28 cellular contexts compared by ENCODE assay signal in the genomic region with DNA sequence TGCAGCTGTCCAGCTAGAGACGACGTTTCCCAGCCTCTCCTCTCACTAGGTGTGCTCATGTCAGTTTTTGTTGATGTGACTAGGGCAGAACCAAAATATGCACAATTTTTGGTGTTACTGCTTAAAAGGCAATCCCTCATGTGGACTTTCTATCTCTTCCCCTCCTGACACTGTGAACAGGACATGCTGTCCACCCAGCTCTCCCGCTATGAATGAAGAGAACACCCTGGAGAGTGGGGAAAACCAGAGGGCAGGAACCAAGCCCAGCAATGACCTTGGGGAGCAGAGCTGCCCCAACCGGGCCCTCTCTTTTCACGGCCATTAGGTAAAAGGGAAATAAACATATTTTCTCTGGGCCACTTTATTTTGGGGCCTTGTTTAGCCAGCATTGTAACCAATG.
"Had no signal": no experiment of that assay in that cellular context is flagged by ENCODE, and none has a peak within 500 bp of the region (broad histone marks: within the 10 kb centered on the region; RNA-seq: fewer than 3 reads in every experiment).

No MANE protein-coding gene starts in this region.

- H3K36me3 ChIP-seq: neural progenitor cell, ovary, right lobe of liver, spleen, suprapubic skin, thoracic aorta, thyroid gland, tibial nerve, upper lobe of right lung, uterus had no signal

- H3K9ac ChIP-seq: neural progenitor cell, parathyroid adenoma had no signal

- DNase-seq: naive thymus-derived CD4-positive, alpha-beta T cell; natural killer cell; occipital lobe; ovary; psoas muscle; right cardiac atrium; right lobe of liver; spleen; stimulated activated CD4-positive, alpha-beta T cell treated with anti-CD3 and anti-CD28 coated beads, Interleukin-12 subunit alpha, Interleukin-12 subunit beta, amount 100 ng/mL, for 4 hours; stimulated activated CD4-positive, alpha-beta T cell treated with anti-CD3 and anti-CD28 coated beads, Interleukin-1b, Interleukin-23, amount 100 ng/mL, for 48 hours; stimulated activated CD4-positive, alpha-beta T cell treated with anti-CD3 and anti-CD28 coated beads, Interleukin-4, amount 100 ng/mL, for 1 hour; stimulated activated CD4-positive, alpha-beta T cell treated with anti-CD3 and anti-CD28 coated beads, Interleukin-4, amount 100 ng/mL, for 4 hours; stimulated activated CD8-positive, alpha-beta memory T cell treated with anti-CD3 and anti-CD28 coated beads, Interleukin-4, amount 100 ng/mL, for 48 hours; stimulated activated naive CD4-positive, alpha-beta T cell; stimulated activated naive CD8-positive, alpha-beta T cell treated with anti-CD3 and anti-CD28 coated beads, Interleukin-15, amount 100 ng/mL, for 72 hours; stimulated activated naive CD8-positive, alpha-beta T cell treated with anti-CD3 and anti-CD28 coated beads, Interleukin-15, Interleukin-2, amounts not matched to agents 100 U/mL and 50 U/mL, for 24 hours; substantia nigra; uterus had no signal

- H3K4me1 ChIP-seq: parathyroid adenoma, psoas muscle, right lobe of liver, spleen, suprapubic skin, thyroid gland, upper lobe of right lung, uterus had no signal

- H3K4me2 ChIP-seq: neural progenitor cell, smooth muscle cell had no signal

- H3K79me2 ChIP-seq: parathyroid adenoma had no signal

- H3K4me3 ChIP-seq: neural progenitor cell, ovary, psoas muscle, right lobe of liver, skin epidermis, smooth muscle cell, spleen, suprapubic skin, thoracic aorta, thyroid gland, tibial nerve, upper lobe of right lung, uterus had no signal

- H3K27ac ChIP-seq: neural progenitor cell, ovary, parathyroid adenoma, psoas muscle, right lobe of liver, skin epidermis, spleen, suprapubic skin, thoracic aorta, upper lobe of right lung, uterus had no signal

- H3K27me3 ChIP-seq: neural progenitor cell, ovary, right lobe of liver, spleen, suprapubic skin, thyroid gland, tibial nerve, upper lobe of right lung, uterus had no signal

- H3K9me3 ChIP-seq: ovary, psoas muscle, right lobe of liver, spleen, suprapubic skin, thoracic aorta, thyroid gland, tibial nerve, upper lobe of right lung, uterus had no signal

- ATAC-seq: naive thymus-derived CD4-positive, alpha-beta T cell; natural killer cell; psoas muscle; right lobe of liver; stimulated activated memory B cell treated with anti-CD40 and anti-IgM and Interleukin-4, amounts not matched to agents 10 μg/mL and 1 μg/mL and 100 μg/mL, for 72 hours; stimulated activated naive CD8-positive, alpha-beta T cell treated with anti-CD3 and anti-CD28 coated beads, Interleukin-15, amount 100 ng/mL, for 72 hours; stimulated activated naive CD8-positive, alpha-beta T cell treated with anti-CD3 and anti-CD28 coated beads, Interleukin-15, Interleukin-2, amounts not matched to agents 100 U/mL and 50 U/mL, for 24 hours; upper lobe of right lung had no signal

- H2AFZ ChIP-seq: parathyroid adenoma had no signal
